ENCODE assay signal across 2 cellular contexts in the genomic region with DNA sequence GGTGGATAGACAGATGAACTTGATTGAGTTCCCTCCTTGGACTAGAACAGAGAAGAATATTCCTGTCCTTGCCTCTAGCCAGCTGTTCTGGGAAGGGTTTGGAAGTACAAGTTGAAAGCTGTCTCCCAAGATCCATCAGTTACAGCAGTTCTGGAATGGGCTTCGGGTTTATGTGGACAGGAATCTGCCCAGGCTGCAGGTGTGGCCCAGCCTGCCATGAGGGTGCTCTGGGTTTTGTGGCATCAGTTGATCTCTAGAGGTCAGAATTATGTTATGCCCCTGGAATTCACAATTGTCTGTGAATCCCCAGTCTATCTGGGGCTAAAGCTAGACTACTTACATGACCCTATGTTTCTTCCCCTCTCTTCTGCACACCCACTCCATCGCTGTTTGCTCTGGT.
TF ChIP-seq lines count a peak whose summit lies in the region.

No MANE protein-coding gene starts in this region.

TF ChIP-seq in IMR-90, 13 proteins besides CTCF, POLR2A, EP300 and RAD21:
- TF ChIP-seq SMC3 (IDR thresholded peaks at IDR 0.05; ENCODE audit: low read depth, low read length), result no peak
- no peak for TF ChIP-seq BHLHE40 (IDR thresholded peaks at IDR 0.05; ENCODE audit: low read depth, low read length)
- TF ChIP-seq, protein P1, sequence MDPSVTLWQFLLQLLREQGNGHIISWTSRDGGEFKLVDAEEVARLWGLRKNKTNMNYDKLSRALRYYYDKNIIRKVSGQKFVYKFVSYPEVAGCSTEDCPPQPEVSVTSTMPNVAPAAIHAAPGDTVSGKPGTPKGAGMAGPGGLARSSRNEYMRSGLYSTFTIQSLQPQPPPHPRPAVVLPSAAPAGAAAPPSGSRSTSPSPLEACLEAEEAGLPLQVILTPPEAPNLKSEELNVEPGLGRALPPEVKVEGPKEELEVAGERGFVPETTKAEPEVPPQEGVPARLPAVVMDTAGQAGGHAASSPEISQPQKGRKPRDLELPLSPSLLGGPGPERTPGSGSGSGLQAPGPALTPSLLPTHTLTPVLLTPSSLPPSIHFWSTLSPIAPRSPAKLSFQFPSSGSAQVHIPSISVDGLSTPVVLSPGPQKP (IDR thresholded peaks at IDR 0.05; ENCODE audit: borderline replicate concordance, low read depth, low read length), result no peak
- no peak for TF ChIP-seq RFX5 (IDR thresholded peaks at IDR 0.05; ENCODE audit: low read depth, low read length)
- no peak for TF ChIP-seq FOS (IDR thresholded peaks at IDR 0.05; ENCODE audit: low read depth, low read length)
- no peak for TF ChIP-seq NFE2L2 (IDR thresholded peaks at IDR 0.05; ENCODE audit: low read depth, low read length)
- TF ChIP-seq, protein P2, sequence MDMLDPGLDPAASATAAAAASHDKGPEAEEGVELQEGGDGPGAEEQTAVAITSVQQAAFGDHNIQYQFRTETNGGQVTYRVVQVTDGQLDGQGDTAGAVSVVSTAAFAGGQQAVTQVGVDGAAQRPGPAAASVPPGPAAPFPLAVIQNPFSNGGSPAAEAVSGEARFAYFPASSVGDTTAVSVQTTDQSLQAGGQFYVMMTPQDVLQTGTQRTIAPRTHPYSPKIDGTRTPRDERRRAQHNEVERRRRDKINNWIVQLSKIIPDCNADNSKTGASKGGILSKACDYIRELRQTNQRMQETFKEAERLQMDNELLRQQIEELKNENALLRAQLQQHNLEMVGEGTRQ (IDR thresholded peaks at IDR 0.05; ENCODE audit: low read depth, low read length), result no peak
- TF ChIP-seq RCOR1 (IDR thresholded peaks at IDR 0.05; ENCODE audit: insufficient replicate concordance, low read length), result no peak
- no peak for TF ChIP-seq MAZ (IDR thresholded peaks at IDR 0.05; ENCODE audit: borderline replicate concordance, low read depth, low read length)
- no peak for TF ChIP-seq MXI1 (IDR thresholded peaks at IDR 0.05; ENCODE audit: borderline replicate concordance, low read depth, low read length)
- no peak for TF ChIP-seq CHD1 (IDR thresholded peaks at IDR 0.05; ENCODE audit: low read depth, low read length)
- TF ChIP-seq MAFK (IDR thresholded peaks at IDR 0.05; ENCODE audit: low read depth, low read length), result no peak
- no peak for TF ChIP-seq CEBPB (IDR thresholded peaks at IDR 0.05; ENCODE audit: low read depth, low read length)

TF ChIP-seq in H1, 55 proteins besides CTCF, POLR2A, EP300 and RAD21:
- no peak for TF ChIP-seq SIN3A (conservative IDR thresholded peaks at IDR 0.05 in 1 of 2, IDR thresholded peaks at IDR 0.05 in 1 of 2; ENCODE audit: low read depth in 1 of 2, low read length in 2 of 2)
- TF ChIP-seq, protein P3, sequence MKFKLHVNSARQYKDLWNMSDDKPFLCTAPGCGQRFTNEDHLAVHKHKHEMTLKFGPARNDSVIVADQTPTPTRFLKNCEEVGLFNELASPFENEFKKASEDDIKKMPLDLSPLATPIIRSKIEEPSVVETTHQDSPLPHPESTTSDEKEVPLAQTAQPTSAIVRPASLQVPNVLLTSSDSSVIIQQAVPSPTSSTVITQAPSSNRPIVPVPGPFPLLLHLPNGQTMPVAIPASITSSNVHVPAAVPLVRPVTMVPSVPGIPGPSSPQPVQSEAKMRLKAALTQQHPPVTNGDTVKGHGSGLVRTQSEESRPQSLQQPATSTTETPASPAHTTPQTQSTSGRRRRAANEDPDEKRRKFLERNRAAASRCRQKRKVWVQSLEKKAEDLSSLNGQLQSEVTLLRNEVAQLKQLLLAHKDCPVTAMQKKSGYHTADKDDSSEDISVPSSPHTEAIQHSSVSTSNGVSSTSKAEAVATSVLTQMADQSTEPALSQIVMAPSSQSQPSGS (IDR thresholded peaks at IDR 0.05; ENCODE audit: low read length), result no peak
